In genomic region chr19:43584484-43584883, GRCh38 we compare ENCODE assay signal across 14 cellular contexts. TPM values are rescaled to one million over a fixed set of nuclear protein-coding genes. Genes with fewer than 3 reads are reported as not detected.
DNase-seq lines count a peak whose midpoint lies in the region; ATAC-seq, FAIRE-seq and TF ChIP-seq lines count a peak whose summit lies in the region.
"Had no signal": no experiment of that assay in that cellular context is flagged by ENCODE, and none has a peak within 500 bp of the region (broad histone marks: within the 10 kb centered on the region; RNA-seq: fewer than 3 reads in every experiment).

No MANE protein-coding gene starts in this region.

- no peak overlapping the region for H3K4me3 Mint-ChIP-seq in dendritic cell treated with granulocyte-macrophage colony-stimulating factor and Interleukin-4, amounts not matched to agents 40 ng/mL and 50 ng/mL, for 4 days
- H3K4me3 Mint-ChIP-seq in progenitor cell of endocrine pancreas (ENCODE audit: low read depth) = no peak overlapping the region

- peaks cover 28% of the 10 kb centered on the region for H3K36me3 Mint-ChIP-seq in dendritic cell treated with granulocyte-macrophage colony-stimulating factor and Interleukin-4, amounts not matched to agents 40 ng/mL and 50 ng/mL, for 4 days (ENCODE audit: low read depth)
- peaks cover 10% of the 10 kb centered on the region for H3K36me3 Mint-ChIP-seq in progenitor cell of endocrine pancreas (ENCODE audit: insufficient read depth)

- DNase-seq in progenitor cell of endocrine pancreas (ENCODE audit: low spot score, unreplicated experiment) = no peak
- no peak for DNase-seq in urothelium cell line (ENCODE audit: low spot score)
- DNase-seq in foreskin melanocyte = no peak
- DNase-seq in dermis blood vessel endothelial cell = no peak
- DNase-seq: activated CD8-positive, alpha-beta memory T cell treated with anti-CD3 and anti-CD28 coated beads, Interleukin-2, amount 50 U/mL, for 4 hours; H7; heart left ventricle; stimulated activated CD4-positive, alpha-beta T cell treated with anti-CD3 and anti-CD28 coated beads, Interleukin-2, amount 100 ng/mL, for 24 hours; T-helper 9 cell had no signal

- H3K4me2 ChIP-seq in Loucy (ENCODE audit: low read depth, low read length, poor library complexity, severe bottlenecking) = peak overlapping the region; percentile 94

- ATAC-seq in GM18861 (IDR thresholded peaks at IDR 0.05; ENCODE audit: unreplicated experiment) = peak; percentile 44
- ATAC-seq: heart left ventricle, Panc1 had no signal

- 0 out of 2 replicates have a peak, but pooled peaks cover 4% of the 10 kb centered on the region for H3F3A ChIP-seq in Loucy (ENCODE audit: low read depth)

- no peaks in the 10 kb centered on the region for H3K27me3 ChIP-seq in Loucy (ENCODE audit: insufficient read depth, low read length, poor library complexity, severe bottlenecking)
- H3K27me3 ChIP-seq: heart left ventricle had no signal

- H3K4me3 ChIP-seq in Loucy (ENCODE audit: low read length, poor library complexity, severe bottlenecking) = peak overlapping the region; percentile 63
- H3K4me3 ChIP-seq: heart left ventricle had no signal

- FAIRE-seq in urothelium cell line (lab: Jason Lieb, UNC) = no peak

- peaks cover 74% of the 10 kb centered on the region for H3K79me2 ChIP-seq in Loucy (ENCODE audit: insufficient read depth, low read length)

- H3K27ac Mint-ChIP-seq in dendritic cell treated with granulocyte-macrophage colony-stimulating factor and Interleukin-4, amounts not matched to agents 40 ng/mL and 50 ng/mL, for 4 days = peak overlapping the region; percentile 77
- peak overlapping the region; percentile 38 for H3K27ac Mint-ChIP-seq in progenitor cell of endocrine pancreas

- no peaks in the 10 kb centered on the region for H3K9me2 ChIP-seq in Loucy (replicated peaks; ENCODE audit: low read depth, low read length)

- peaks cover 30% of the 10 kb centered on the region for H3K4me1 Mint-ChIP-seq in dendritic cell treated with granulocyte-macrophage colony-stimulating factor and Interleukin-4, amounts not matched to agents 40 ng/mL and 50 ng/mL, for 4 days (ENCODE audit: low read depth)
- peaks cover 12% of the 10 kb centered on the region for H3K4me1 Mint-ChIP-seq in progenitor cell of endocrine pancreas (ENCODE audit: low read depth)

- no peaks in the 10 kb centered on the region; the same call in 1 of the 2 replicates for H3K36me3 ChIP-seq in Loucy (ENCODE audit: insufficient read depth, low read length)

- no peaks in the 10 kb centered on the region for H3K9me3 Mint-ChIP-seq in dendritic cell treated with granulocyte-macrophage colony-stimulating factor and Interleukin-4, amounts not matched to agents 40 ng/mL and 50 ng/mL, for 4 days
- no peaks in the 10 kb centered on the region for H3K9me3 Mint-ChIP-seq in progenitor cell of endocrine pancreas (ENCODE audit: low read depth)

- peak overlapping the region; percentile 67 for H3K9ac ChIP-seq in Loucy (ENCODE audit: low read depth, low read length, poor library complexity, severe bottlenecking)

- intact Hi-C loops in dendritic cell treated with granulocyte-macrophage colony-stimulating factor and Interleukin-4, amounts not matched to agents 40 ng/mL and 50 ng/mL, for 4 days (cut with micrococcal nuclease) = no loop called here

- H3K4me1 ChIP-seq in Loucy (ENCODE audit: insufficient read depth, low read length, poor library complexity, severe bottlenecking) = peaks cover 45% of the 10 kb centered on the region

- TF ChIP-seq CTCF in Loucy (conservative IDR thresholded peaks at IDR 0.05; ENCODE audit: low read length) (no peak), progenitor cell of endocrine pancreas (IDR thresholded peaks at IDR 0.05; ENCODE audit: unreplicated experiment) (no peak)

- H3K9me3 ChIP-seq in Loucy (ENCODE audit: insufficient read depth, low read depth, low read length) = no peaks in the 10 kb centered on the region
- H3K9me3 ChIP-seq: heart left ventricle had no signal

- H4K20me1 ChIP-seq in Loucy (ENCODE audit: insufficient read depth, low read length, poor library complexity, severe bottlenecking) = no peaks in the 10 kb centered on the region

- H2AFZ ChIP-seq in Loucy (ENCODE audit: low read length) = no peak overlapping the region

- H3K27me3 Mint-ChIP-seq in dendritic cell treated with granulocyte-macrophage colony-stimulating factor and Interleukin-4, amounts not matched to agents 40 ng/mL and 50 ng/mL, for 4 days = no peaks in the 10 kb centered on the region
- no peaks in the 10 kb centered on the region for H3K27me3 Mint-ChIP-seq in progenitor cell of endocrine pancreas

RNA-seq across cellular contexts. Expression of gene PINLYP, which starts 8.9 kb away (rescaled TPM):
- total RNA-seq in progenitor cell of endocrine pancreas (6.3 and 7.7 TPM in 2 replicates), dermis blood vessel endothelial cell (0.68 and 3.7 TPM in 2 replicates)

RNA-seq across cellular contexts. Expression of gene XRCC1, which starts 9.2 kb away (rescaled TPM):
- total RNA-seq in progenitor cell of endocrine pancreas = 69.8 and 70.7 TPM in 2 replicates
- 16.8 and 18.6 TPM in 2 replicates for total RNA-seq in dermis blood vessel endothelial cell

RNA-seq across cellular contexts. Expression of gene IRGQ, which starts 11.4 kb away (rescaled TPM):
- total RNA-seq in progenitor cell of endocrine pancreas (57.6 and 63.6 TPM in 2 replicates), dermis blood vessel endothelial cell (27.2 and 34.6 TPM in 2 replicates)

RNA-seq across cellular contexts. Expression of gene ZNF576, which starts 11.9 kb away (rescaled TPM):
- total RNA-seq in progenitor cell of endocrine pancreas = 15.4 and 15.5 TPM in 2 replicates
- 10.8 and 12.6 TPM in 2 replicates for total RNA-seq in dermis blood vessel endothelial cell

RNA-seq across cellular contexts. Expression of gene SRRM5, which starts 27.4 kb away (rescaled TPM):
- total RNA-seq in progenitor cell of endocrine pancreas (0.64 and 0.79 TPM in 2 replicates), dermis blood vessel endothelial cell (0.05 and 0.17 TPM in 2 replicates)
- total RNA-seq: lung microvascular endothelial cell had no signal
